Comparison of ENCODE assay signal across 20 cellular contexts in genomic region chr3:197349368-197349767, GRCh38. TPM values are rescaled to one million over a fixed set of nuclear protein-coding genes. Genes with fewer than 3 reads are reported as not detected.
DNase-seq lines count a peak whose midpoint lies in the region; ATAC-seq and TF ChIP-seq lines count a peak whose summit lies in the region.
"Had no signal": no experiment of that assay in that cellular context is flagged by ENCODE, and none has a peak within 500 bp of the region (broad histone marks: within the 10 kb centered on the region; RNA-seq: fewer than 3 reads in every experiment).

No MANE protein-coding gene starts in this region.

- peaks cover 19% of the 10 kb centered on the region for H3K4me1 Mint-ChIP-seq in GM23338

- DNase-seq in GM23338 (ENCODE audit: low spot score) (peak; percentile 70), astrocyte of the hippocampus (ENCODE audit: low read depth, low spot score) (peak; percentile 90), iris pigment epithelial cell (ENCODE audit: low read depth) (peak; percentile 67), posterior vena cava (ENCODE audit: low spot score) (peak; percentile 34), DMS153 treated with DMSO at 0.1 percent for 48 hours (lab: John Stamatoyannopoulos, UW; ENCODE audit: unreplicated experiment) (no peak), NCI-H1436 treated with DMSO at 0.1 percent for 48 hours (lab: John Stamatoyannopoulos, UW) (no peak), COLO829 (ENCODE audit: low spot score) (no peak)
- DNase-seq: Calu3; CD4-positive, alpha-beta memory T cell; DMS53; EL; Karpas-422; NCI-H1048; NCI-H1436; NCI-H2029 treated with DMSO at 0.1 percent for 48 hours; NCI-H2171; NCI-H526; PC-9 had no signal

- H3K36me3 Mint-ChIP-seq in GM23338 (ENCODE audit: low read depth): no peaks in the 10 kb centered on the region
- H3K36me3 Mint-ChIP-seq: CD4-positive, alpha-beta memory T cell; IgD-negative memory B cell had no signal

- no peaks in the 10 kb centered on the region for H3K4me1 ChIP-seq in GM23338 (ENCODE audit: insufficient read depth)

- H2AFZ ChIP-seq in GM23338: peak overlapping the region; percentile 69
- H2AFZ ChIP-seq: PC-9 had no signal

- no peak overlapping the region for H3K27ac ChIP-seq in GM23338 (ENCODE audit: low read depth)
- H3K27ac ChIP-seq: PC-9, RWPE1 had no signal

- no peaks in the 10 kb centered on the region for H3K36me3 ChIP-seq in GM23338 (ENCODE audit: insufficient read depth)

- no peak overlapping the region for H3K4me2 ChIP-seq in GM23338
- H3K4me2 ChIP-seq: PC-9 had no signal

- H3K27me3 Mint-ChIP-seq in GM23338 (ENCODE audit: insufficient read depth, low read depth, poor library complexity): peaks cover 9% of the 10 kb centered on the region

- intact Hi-C loops in posterior vena cava (cut with DNase I): no loop called here

- no peak for TF ChIP-seq CTCF in GM23338 (conservative IDR thresholded peaks at IDR 0.05; ENCODE audit: low read depth in 2 of 2)

- no peaks in the 10 kb centered on the region for H4K20me1 ChIP-seq in GM23338 (replicated peaks; ENCODE audit: insufficient read depth)

- no peaks in the 10 kb centered on the region for H3F3A ChIP-seq in GM23338 (replicated peaks; ENCODE audit: low read depth)

- H3K27me3 ChIP-seq in GM23338 (ENCODE audit: insufficient read depth): no peaks in the 10 kb centered on the region

- no peaks in the 10 kb centered on the region for H3K79me2 ChIP-seq in GM23338 (replicated peaks; ENCODE audit: insufficient read depth)

- H3K4me3 Mint-ChIP-seq in GM23338: no peak overlapping the region
- H3K4me3 Mint-ChIP-seq: CD4-positive, alpha-beta memory T cell; IgD-negative memory B cell had no signal

- H3K4me3 ChIP-seq in GM23338: no peak overlapping the region
- H3K4me3 ChIP-seq: PC-9 had no signal

- no peaks in the 10 kb centered on the region for H3K9me3 Mint-ChIP-seq in GM23338
- H3K9me3 Mint-ChIP-seq: CD4-positive, alpha-beta memory T cell; IgD-negative memory B cell had no signal

- H3K9me2 ChIP-seq in GM23338 (ENCODE audit: insufficient read depth): no peaks in the 10 kb centered on the region

- H3K27ac Mint-ChIP-seq in GM23338: 0 out of 2 replicates have a peak overlapping the region, but pooled peaks have one; percentile 18
- H3K27ac Mint-ChIP-seq: CD4-positive, alpha-beta memory T cell; IgD-negative memory B cell had no signal

- ATAC-seq in GM23338: peak; percentile 91

TF ChIP-seq in GM23338, 12 proteins besides CTCF, POLR2A, EP300 and RAD21 (continues in another document):
- no peak for TF ChIP-seq ZNF331 (CRISPR knock-in tag; IDR thresholded peaks at IDR 0.05; ENCODE audit: low read depth)
- no peak for TF ChIP-seq ZNF114 (CRISPR knock-in tag; IDR thresholded peaks at IDR 0.05)
- TF ChIP-seq EZH2phosphoT487 (IDR thresholded peaks at IDR 0.05; ENCODE audit: unreplicated experiment): no peak
- no peak for TF ChIP-seq NANOG (IDR thresholded peaks at IDR 0.05; ENCODE audit: borderline replicate concordance)
- no peak for TF ChIP-seq ETS1 (IDR thresholded peaks at IDR 0.05)
- no peak for TF ChIP-seq EZH2 (IDR thresholded peaks at IDR 0.05; ENCODE audit: low read depth, unreplicated experiment)
- no peak for TF ChIP-seq ZNF462 (CRISPR knock-in tag; IDR thresholded peaks at IDR 0.05)
- TF ChIP-seq REST (IDR thresholded peaks at IDR 0.05; ENCODE audit: unreplicated experiment): no peak
- TF ChIP-seq JUNB (IDR thresholded peaks at IDR 0.05; ENCODE audit: unreplicated experiment): no peak
- TF ChIP-seq POLR2AphosphoS5 (IDR thresholded peaks at IDR 0.05; ENCODE audit: low read depth): no peak

RNA-seq across cellular contexts. Expression of gene DLG1, which starts 51.0 kb away (rescaled TPM):
- 91.7 and 98.0 TPM in 2 replicates for total RNA-seq in GM23338 (2014; rRNA removed; shearing (Covaris generic))
- 21.6 and 27.6 TPM in 2 replicates for polyA plus RNA-seq in GM23338 (2016; fragmentation: Nextera tagmentation; extraction: Ambion mirVana)
- 10 to 100 TPM; 67.9 to 70.3 TPM for total RNA-seq in posterior vena cava

Comparison
In these comparisons a context has a peak if more than half of its experiments do, and no peak if none do; other contexts are left out.
1. DNase-seq: peak in GM23338 (single experiment), astrocyte of the hippocampus (single experiment), iris pigment epithelial cell (single experiment) and posterior vena cava (single experiment); none in DMS153 treated with DMSO at 0.1 percent for 48 hours (single experiment), NCI-H1436 treated with DMSO at 0.1 percent for 48 hours (single experiment) and COLO829 (single experiment).